ENCODE assay signal across 1 cellular context in genomic region chr11:17738350-17739207, GRCh38.
TF ChIP-seq lines count a peak whose summit lies in the region.

No MANE protein-coding gene starts in this region.

TF ChIP-seq in K562, 482 proteins besides CTCF, POLR2A, EP300 and RAD21 (continued from another document):
- TF ChIP-seq VEZF1 (CRISPR knock-in tag; IDR thresholded peaks at IDR 0.05) = 0 out of 2 replicates have a peak, but pooled peaks have one; percentile 23
